In genomic region chr3:155871746-155872158, GRCh38 we compare ENCODE assay signal across 8 cellular contexts. TPM values are rescaled to one million over a fixed set of nuclear protein-coding genes. Genes with fewer than 3 reads are reported as not detected.
DNase-seq lines count a peak whose midpoint lies in the region; ATAC-seq and TF ChIP-seq lines count a peak whose summit lies in the region.

No MANE protein-coding gene starts in this region.

- peaks cover 5% of the 10 kb centered on the region for H4K20me1 ChIP-seq in mammary epithelial cell (ENCODE audit: insufficient read depth, low read length)

- intact Hi-C loops in mammary epithelial cell (cut with micrococcal nuclease) = loop anchor here (5.0 to 10.0 kb wide), 2 partner anchors 487 to 519 kb away; no protein-coding TSS in a partner anchor
- intact Hi-C loops in mucosa of descending colon (cut with DNase I, micrococcal nuclease) = no loop called here

- H3K4me3 ChIP-seq in AG04449 (ENCODE audit: low read depth, low read length) (peak overlapping the region; percentile 66), HUES64 (ENCODE audit: low read length) (peak overlapping the region; percentile 75), mammary epithelial cell (replicated peaks in 1 of 3; ENCODE audit: insufficient read depth in 1 of 3, low read depth in 2 of 3, low read length in 3 of 3) (peak overlapping the region; percentile 77 to 94 (median 93)), mucosa of descending colon (peak overlapping the region; percentile 90)

- under 1% methylated on average over 19 of the region's 19 CpGs for WGBS in HUES64
- WGBS in mammary epithelial cell (ENCODE audit: low coverage, missing lambda C conversion rate) = 4% methylated on average over 19 of the region's 19 CpGs

- no peaks in the 10 kb centered on the region for H3K36me3 ChIP-seq in HUES64 (ENCODE audit: insufficient read depth, low read length)
- no peaks in the 10 kb centered on the region for H3K36me3 ChIP-seq in mammary epithelial cell (ENCODE audit: insufficient read depth, low read length)
- H3K36me3 ChIP-seq in mucosa of descending colon (ENCODE audit: low read depth) = peaks cover 6% of the 10 kb centered on the region

- H3K27ac ChIP-seq in HUES64 (ENCODE audit: low read depth, low read length) = peak overlapping the region; percentile 96
- peak overlapping the region; percentile 60 for H3K27ac ChIP-seq in mammary epithelial cell (ENCODE audit: insufficient read depth, low read depth, low read length)

- peaks cover 25% of the 10 kb centered on the region for H3K4me1 ChIP-seq in HUES64 (ENCODE audit: insufficient read depth, low read length)
- H3K4me1 ChIP-seq in mammary epithelial cell (ENCODE audit: insufficient read depth, low read length) = peaks cover 17% of the 10 kb centered on the region
- H3K4me1 ChIP-seq in mucosa of descending colon (ENCODE audit: low read depth) = peaks cover 12% of the 10 kb centered on the region

- no peak for DNase-seq in AG04449 (ENCODE audit: low read depth, low spot score)
- DNase-seq in mammary epithelial cell = no peak
- no peak for DNase-seq in mucosa of descending colon
- no peak for DNase-seq in HUDEP-2 (lab: John Stamatoyannopoulos, UW; ENCODE audit: unreplicated experiment in 76 of 76)
- no peak for DNase-seq in NCI-H446 treated with DMSO at 0.1 percent for 48 hours (lab: John Stamatoyannopoulos, UW)

- H3K9ac ChIP-seq in HUES64 (ENCODE audit: low read depth, low read length) (peak overlapping the region; percentile 99), mammary epithelial cell (ENCODE audit: insufficient read depth, low read length) (peak overlapping the region; percentile 91)

- H3K79me2 ChIP-seq in mammary epithelial cell (ENCODE audit: insufficient read depth, low read length) = peaks cover 63% of the 10 kb centered on the region

- peak overlapping the region; percentile 97 for H3K4me2 ChIP-seq in mammary epithelial cell (ENCODE audit: insufficient read depth, low read depth, low read length)

- ATAC-seq in GM19023 (IDR thresholded peaks at IDR 0.05; ENCODE audit: unreplicated experiment) = peak; percentile 3
- no peak for ATAC-seq in mucosa of descending colon
- no peak for ATAC-seq in GM18520 (IDR thresholded peaks at IDR 0.05; ENCODE audit: unreplicated experiment)

- CTCF ChIA-PET in AG04449 (lab: Yijun Ruan, JAX) = interaction anchor here (0.9 to 2.9 kb wide), 4 partner anchors 10 to 66 kb away, joined by 3 to 12 read pairs (median 8); partner anchors contain the start of gene C3orf33
- CTCF ChIA-PET in mammary epithelial cell (lab: Charles Lee; ENCODE audit: low non-redundant PET) = interaction anchor here (0.7 kb wide), 2 partner anchors 23 to 1324 kb away, joined by 3 to 5 read pairs; no protein-coding TSS in a partner anchor

- POLR2A ChIA-PET in AG04449 (lab: Yijun Ruan, JAX) = interaction anchor here (1.4 kb wide), 1 partner anchor 18 kb away, joined by 4 read pairs; the partner anchor contains the start of gene SLC33A1

- no peaks in the 10 kb centered on the region for H3K9me3 ChIP-seq in HUES64 (ENCODE audit: insufficient read depth, low read depth, low read length)
- H3K9me3 ChIP-seq in mammary epithelial cell (replicated peaks; ENCODE audit: insufficient read depth, low read length) = no peaks in the 10 kb centered on the region
- no peaks in the 10 kb centered on the region for H3K9me3 ChIP-seq in mucosa of descending colon

- in situ Hi-C loops in mammary epithelial cell (cut with MboI; ENCODE audit: low sequenced_read_pairs in 2 of 2) = no loop called here

- TF ChIP-seq CTCF in AG04449 (IDR thresholded peaks at IDR 0.05; ENCODE audit: insufficient read depth, low read length, missing control alignments) (no peak), mammary epithelial cell (conservative IDR thresholded peaks at IDR 0.05 in 1 of 2, IDR thresholded peaks at IDR 0.05 in 1 of 2; ENCODE audit: extremely low read depth in 1 of 2, insufficient read depth in 1 of 2, low read depth in 1 of 2, low read length in 2 of 2) (no peak), mucosa of descending colon (IDR thresholded peaks at IDR 0.05) (no peak)

- H2AFZ ChIP-seq in mammary epithelial cell (ENCODE audit: low read depth, low read length) = peak overlapping the region; percentile 86

- BruUV-seq in mammary epithelial cell (replicated peaks; lab: Mats Ljungman, UMichigan) = no TSS peak

- H3K27me3 ChIP-seq in HUES64 (ENCODE audit: insufficient read depth, low read length) = no peaks in the 10 kb centered on the region
- no peaks in the 10 kb centered on the region for H3K27me3 ChIP-seq in mammary epithelial cell (ENCODE audit: insufficient read depth, low read length)

- dilution Hi-C loops in mammary epithelial cell (cut with HindIII; ENCODE audit: low sequenced_read_pairs) = no loop called here

RNA-seq across cellular contexts. Expression of gene GMPS, which starts 1.3 kb away (rescaled TPM):
- 109 TPM for polyA plus RNA-seq in HUES64 (2013, experiment 1 of 2)
- 127 TPM for polyA plus RNA-seq in HUES64 (2013, experiment 2 of 2)
- total RNA-seq in mammary epithelial cell = 10 to 100 TPM; 34.2 to 90.4 TPM
- polyA plus RNA-seq in mammary epithelial cell = 72.5 TPM
- polyA minus RNA-seq in mammary epithelial cell = 85.6 TPM
- 10 to 100 TPM; 20.2 to 44.7 (median 35.4) TPM for total RNA-seq in mucosa of descending colon

RNA-seq across cellular contexts. Expression of gene SLC33A1, which starts 17.5 kb away (rescaled TPM):
- 10.9 TPM for polyA plus RNA-seq in HUES64 (2013, experiment 1 of 2)
- 11.3 TPM for polyA plus RNA-seq in HUES64 (2013, experiment 2 of 2)
- total RNA-seq in mammary epithelial cell (10 to 100 TPM; 35.0 to 52.7 TPM), mucosa of descending colon (10 to 100 TPM; 25.8 to 31.0 (median 27.8) TPM)
- polyA plus RNA-seq in mammary epithelial cell = 17.9 TPM
- 41.3 TPM for polyA minus RNA-seq in mammary epithelial cell
